ENCODE assay signal across 24 cellular contexts in the genomic region with DNA sequence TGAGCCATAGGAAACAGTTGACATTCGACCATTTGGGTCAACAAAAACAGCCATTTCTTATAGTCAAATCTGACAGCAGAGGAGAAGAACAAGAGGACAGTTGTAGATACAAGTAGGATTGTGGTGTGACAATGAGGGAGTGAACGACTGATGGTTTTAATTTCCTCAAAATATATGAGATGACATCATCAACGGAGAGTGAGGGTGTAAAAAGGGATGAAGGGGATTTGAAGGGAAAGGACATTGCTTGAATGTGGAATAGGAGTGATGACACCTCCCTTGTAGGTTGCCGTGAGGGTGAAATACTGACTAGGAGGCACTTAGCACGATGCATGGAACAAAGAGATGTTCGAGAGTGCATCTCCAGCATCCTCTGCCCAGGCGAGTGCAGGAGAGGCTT.
"Had no signal": no experiment of that assay in that cellular context is flagged by ENCODE, and none has a peak within 500 bp of the region (broad histone marks: within the 10 kb centered on the region; RNA-seq: fewer than 3 reads in every experiment).

No MANE protein-coding gene starts in this region.

- H3K36me3 Mint-ChIP-seq: mesothelial cell of epicardium, naive B cell had no signal

- H3K4me3 ChIP-seq: colonic mucosa, esophagus squamous epithelium, gastrocnemius medialis, heart right ventricle, left lung, lower lobe of right lung, mucosa of descending colon had no signal

- H3K4me3 Mint-ChIP-seq: dendritic cell treated with granulocyte-macrophage colony-stimulating factor and Interleukin-4, amounts not matched to agents 40 ng/mL and 50 ng/mL, for 4 days; mesothelial cell of epicardium had no signal

- ATAC-seq: esophagus mucosa, gastrocnemius medialis, left cardiac atrium, left lung, left ventricle myocardium superior, lower lobe of right lung, mucosa of descending colon had no signal

- FAIRE-seq: islet of Langerhans, keratinocyte had no signal

- H3K27ac ChIP-seq: colonic mucosa, epithelial cell of prostate, esophagus squamous epithelium, gastrocnemius medialis, heart right ventricle, left lung, lower lobe of right lung had no signal

- H3K4me1 ChIP-seq: colonic mucosa, esophagus squamous epithelium, gastrocnemius medialis, left lung, lower lobe of right lung had no signal

- DNase-seq: colonic mucosa; cortex of kidney; effector memory CD4-positive, alpha-beta T cell; erythroblast; esophagus squamous epithelium; foreskin fibroblast; foreskin melanocyte; gastrocnemius medialis; glutamatergic neuron; head of caudate nucleus; heart right ventricle; hippocampal formation; left cardiac atrium; left lung; left ventricle myocardium superior; lower lobe of right lung; mucosa of descending colon; naive B cell had no signal

- H3K36me3 ChIP-seq: colonic mucosa, esophagus squamous epithelium, gastrocnemius medialis, heart right ventricle, left lung, lower lobe of right lung had no signal

- H3K9me3 Mint-ChIP-seq: dendritic cell treated with granulocyte-macrophage colony-stimulating factor and Interleukin-4, amounts not matched to agents 40 ng/mL and 50 ng/mL, for 4 days; mesothelial cell of epicardium had no signal

- H3K9me3 ChIP-seq: colonic mucosa, esophagus squamous epithelium, gastrocnemius medialis, heart right ventricle, left lung, lower lobe of right lung, mucosa of descending colon had no signal

- H3K4me1 Mint-ChIP-seq: mesothelial cell of epicardium, naive B cell had no signal

- H3K27me3 Mint-ChIP-seq: dendritic cell treated with granulocyte-macrophage colony-stimulating factor and Interleukin-4, amounts not matched to agents 40 ng/mL and 50 ng/mL, for 4 days had no signal

- H3K27me3 ChIP-seq: colonic mucosa, gastrocnemius medialis, heart right ventricle, left lung had no signal

- H3K27ac Mint-ChIP-seq: dendritic cell treated with granulocyte-macrophage colony-stimulating factor and Interleukin-4, amounts not matched to agents 40 ng/mL and 50 ng/mL, for 4 days; mesothelial cell of epicardium; naive B cell had no signal
